ENCODE assay signal across 8 cellular contexts in the genomic region with DNA sequence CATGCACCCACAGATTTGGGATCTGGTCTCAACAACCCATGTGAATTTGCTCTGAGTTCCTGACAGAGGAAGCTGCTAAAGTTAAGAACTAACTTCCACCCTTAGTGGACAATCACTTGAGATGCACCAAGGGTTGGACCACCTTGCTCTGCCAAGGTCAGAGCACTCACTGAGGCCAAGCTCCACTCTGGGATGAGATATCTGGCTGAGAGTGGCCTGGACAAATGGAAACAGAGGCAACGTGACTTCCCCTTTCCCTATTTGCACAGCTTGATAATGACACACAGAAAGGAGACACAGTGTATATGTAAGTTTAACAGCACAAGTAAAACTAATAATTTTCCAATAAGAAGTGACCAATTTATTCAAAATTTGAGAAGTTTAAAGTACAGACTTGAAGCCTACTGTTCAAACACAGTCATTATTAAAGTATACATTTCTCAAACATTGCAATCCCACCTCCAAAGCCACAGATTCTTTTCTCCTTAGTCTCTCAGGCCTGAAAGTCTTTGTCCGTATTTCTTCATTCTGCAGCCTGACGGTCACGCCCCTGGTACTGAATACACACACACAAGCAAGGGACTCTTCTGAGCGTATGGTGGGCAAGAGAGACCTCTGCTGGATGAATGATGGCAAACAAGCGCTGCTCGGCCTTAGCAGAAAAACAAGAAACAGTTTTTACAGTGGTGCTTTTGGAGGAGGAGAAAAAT. TPM values are rescaled to one million over a fixed set of nuclear protein-coding genes. Genes with fewer than 3 reads are reported as not detected.
DNase-seq lines count a peak whose midpoint lies in the region; ATAC-seq, FAIRE-seq and TF ChIP-seq lines count a peak whose summit lies in the region.

No MANE protein-coding gene starts in this region.

- TF ChIP-seq RAD21 in HepG2 (CRISPR knock-in tag; IDR thresholded peaks at IDR 0.05), result peak; percentile 86

- FAIRE-seq in HepG2 (lab: Jason Lieb, UNC), result peak; percentile 94

- peak in 10 of 14 donors; percentile 2 to 57 (median 34) for DNase-seq in C1 segment of cervical spinal cord (lab: John Stamatoyannopoulos, UW)
- peak; percentile 70 for DNase-seq in NCI-H510A (lab: John Stamatoyannopoulos, UW)
- peak; percentile 45 for DNase-seq in activated CD4-positive, CD25-positive, alpha-beta regulatory T cell treated with anti-CD3 and anti-CD28 coated beads, Interleukin-2, amount 50 U/mL, for 72 hours
- no peak for DNase-seq in chondrocyte (ENCODE audit: low spot score)
- peak; percentile 77 for DNase-seq in HepG2 (ENCODE audit: low spot score)
- peak; percentile 29 to 47 for DNase-seq in stimulated activated CD4-positive, alpha-beta T cell treated with anti-CD3 and anti-CD28 coated beads, Interleukin-4, amount 100 ng/mL, for 48 hours (ENCODE audit: low read depth in 2 of 2)

- no peak overlapping the region for H3K27ac ChIP-seq in HepG2 (ENCODE audit: extremely low read length, insufficient read depth, low read length)

- POLR2A ChIA-PET in HepG2 (lab: Yijun Ruan, JAX), result no interaction called here

- no peak for TF ChIP-seq POLR2A in HepG2 (IDR thresholded peaks at IDR 0.05; ENCODE audit: insufficient read depth in 1 of 2, low read depth in 2 of 2, low read length in 2 of 2)

- no peak overlapping the region for H3K4me2 ChIP-seq in HepG2 (ENCODE audit: low read depth, low read length)

- peak overlapping the region; percentile 93 for H3K27ac Mint-ChIP-seq in chondrocyte (ENCODE audit: unreplicated experiment)

- H4K20me1 ChIP-seq in HepG2 (ENCODE audit: insufficient read depth, low read length), result no peaks in the 10 kb centered on the region

- TF ChIP-seq EP300 in HepG2 (IDR thresholded peaks at IDR 0.05; ENCODE audit: low read depth in 2 of 2, low read length in 2 of 2) (no peak), HepG2 (CRISPR knock-in tag; IDR thresholded peaks at IDR 0.05; ENCODE audit: borderline replicate concordance) (no peak)

- no peaks in the 10 kb centered on the region for H3K79me2 ChIP-seq in HepG2 (ENCODE audit: insufficient read depth, low read length)

- H3K4me3 ChIP-seq in HepG2 (replicated peaks in 1 of 3; ENCODE audit: insufficient read depth in 1 of 3, low read depth in 2 of 3, low read length in 3 of 3), result no peak overlapping the region

- intact Hi-C loops in HepG2 (cut with micrococcal nuclease; ENCODE audit: unreplicated experiment), result loop anchor here (1.0 to 5.0 kb wide), 7 partner anchors 63 to 627 kb away; partner anchors contain the start of genes SIX4, SLC38A6 and TRMT5

- H3K36me3 Mint-ChIP-seq in chondrocyte (ENCODE audit: low read depth), result no peaks in the 10 kb centered on the region

- H3K9me3 ChIP-seq in HepG2 (ENCODE audit: low read length), result no peaks in the 10 kb centered on the region

- no peaks in the 10 kb centered on the region for H3K27me3 Mint-ChIP-seq in chondrocyte (ENCODE audit: low read depth)

- TF ChIP-seq CTCF in chondrocyte (IDR thresholded peaks at IDR 0.05) (peak; percentile 95), HepG2 (CRISPR knock-in tag; IDR thresholded peaks at IDR 0.05) (peak; percentile 91)

- H3K4me1 ChIP-seq in HepG2 (ENCODE audit: insufficient read depth, low read length), result peaks cover 11% of the 10 kb centered on the region

- CTCF ChIA-PET in HepG2 (lab: Yijun Ruan, JAX; ENCODE audit: low intra/inter-chr PET ratio, low total read pairs), result interaction anchor here (1.7 to 2.2 kb wide), 4 partner anchors 227 to 902 kb away, joined by 5 to 21 read pairs (median 6); no protein-coding TSS in a partner anchor

- H3K4me1 Mint-ChIP-seq in chondrocyte (ENCODE audit: low read depth), result peaks cover 63% of the 10 kb centered on the region

- no peak overlapping the region for H3K9ac ChIP-seq in HepG2 (ENCODE audit: insufficient read depth, low read depth, low read length)

- WGBS in HepG2 (ENCODE audit: low lambda C conversion rate), result 1% methylated on average over 7 of the region's 7 CpGs

- H3K4me3 Mint-ChIP-seq in chondrocyte (ENCODE audit: unreplicated experiment), result no peak overlapping the region

- H3K9me3 Mint-ChIP-seq in chondrocyte (ENCODE audit: low read depth), result no peaks in the 10 kb centered on the region

- ATAC-seq in GM19324 (IDR thresholded peaks at IDR 0.05; ENCODE audit: low FRiP score, unreplicated experiment), result peak; percentile 84
- ATAC-seq in HG03432 (IDR thresholded peaks at IDR 0.05; ENCODE audit: unreplicated experiment), result peak; percentile 92
- ATAC-seq in HepG2, result peak; percentile 98

- H2AFZ ChIP-seq in HepG2 (ENCODE audit: low read length), result no peak overlapping the region

- in situ Hi-C loops in HepG2 (cut with HindIII; ENCODE audit: extremely low pct_ligation_motif_present, low pct_unique_long_range_greater_than_20kb), result loop anchor here (10.0 kb wide), 2 partner anchors 628 to 908 kb away; no protein-coding TSS in a partner anchor

- no peaks in the 10 kb centered on the region for H3K36me3 ChIP-seq in HepG2 (replicated peaks in 1 of 2; ENCODE audit: control insufficient read depth in 1 of 2, insufficient read depth in 2 of 2, low read length in 2 of 2)

- no TSS peak for BruUV-seq in HepG2 (replicated peaks; lab: Mats Ljungman, UMichigan)

- H3K27me3 ChIP-seq in HepG2 (ENCODE audit: control insufficient read depth in 1 of 2, insufficient read depth in 2 of 2, low read length in 2 of 2), result peaks cover 0 to 3% of the 10 kb centered on the region in 2 experiments; a peak in 3 of 5 replicates

TF ChIP-seq in HepG2, 621 proteins besides CTCF, POLR2A, EP300 and RAD21 (continues in another document):
- TF ChIP-seq, protein P1, sequence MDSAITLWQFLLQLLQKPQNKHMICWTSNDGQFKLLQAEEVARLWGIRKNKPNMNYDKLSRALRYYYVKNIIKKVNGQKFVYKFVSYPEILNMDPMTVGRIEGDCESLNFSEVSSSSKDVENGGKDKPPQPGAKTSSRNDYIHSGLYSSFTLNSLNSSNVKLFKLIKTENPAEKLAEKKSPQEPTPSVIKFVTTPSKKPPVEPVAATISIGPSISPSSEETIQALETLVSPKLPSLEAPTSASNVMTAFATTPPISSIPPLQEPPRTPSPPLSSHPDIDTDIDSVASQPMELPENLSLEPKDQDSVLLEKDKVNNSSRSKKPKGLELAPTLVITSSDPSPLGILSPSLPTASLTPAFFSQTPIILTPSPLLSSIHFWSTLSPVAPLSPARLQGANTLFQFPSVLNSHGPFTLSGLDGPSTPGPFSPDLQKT (CRISPR knock-in tag; IDR thresholded peaks at IDR 0.05; ENCODE audit: borderline replicate concordance), result no peak
- TF ChIP-seq ELF3 (CRISPR knock-in tag; IDR thresholded peaks at IDR 0.05), result 0 out of 2 replicates have a peak, but pooled peaks have one; percentile 17
- TF ChIP-seq MED8 (CRISPR knock-in tag; IDR thresholded peaks at IDR 0.05; ENCODE audit: insufficient replicate concordance), result no peak
- TF ChIP-seq XRCC5 (optimal IDR thresholded peaks at IDR 0.05; ENCODE audit: low read length), result peak; percentile 38
- TF ChIP-seq AGO1 (IDR thresholded peaks at IDR 0.05; ENCODE audit: low read depth, low read length, poor library complexity, severe bottlenecking), result no peak
- no peak for TF ChIP-seq KDM4B (CRISPR knock-in tag; IDR thresholded peaks at IDR 0.05)
- TF ChIP-seq ZNF83 (CRISPR knock-in tag; IDR thresholded peaks at IDR 0.05; ENCODE audit: borderline replicate concordance), result no peak
- TF ChIP-seq, protein P2, sequence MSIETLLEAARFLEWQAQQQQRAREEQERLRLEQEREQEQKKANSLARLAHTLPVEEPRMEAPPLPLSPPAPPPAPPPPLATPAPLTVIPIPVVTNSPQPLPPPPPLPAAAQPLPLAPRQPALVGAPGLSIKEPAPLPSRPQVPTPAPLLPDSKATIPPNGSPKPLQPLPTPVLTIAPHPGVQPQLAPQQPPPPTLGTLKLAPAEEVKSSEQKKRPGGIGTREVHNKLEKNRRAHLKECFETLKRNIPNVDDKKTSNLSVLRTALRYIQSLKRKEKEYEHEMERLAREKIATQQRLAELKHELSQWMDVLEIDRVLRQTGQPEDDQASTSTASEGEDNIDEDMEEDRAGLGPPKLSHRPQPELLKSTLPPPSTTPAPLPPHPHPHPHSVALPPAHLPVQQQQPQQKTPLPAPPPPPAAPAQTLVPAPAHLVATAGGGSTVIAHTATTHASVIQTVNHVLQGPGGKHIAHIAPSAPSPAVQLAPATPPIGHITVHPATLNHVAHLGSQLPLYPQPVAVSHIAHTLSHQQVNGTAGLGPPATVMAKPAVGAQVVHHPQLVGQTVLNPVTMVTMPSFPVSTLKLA (IDR thresholded peaks at IDR 0.05), result no peak

RNA-seq across cellular contexts. Expression of gene TMEM30B, which starts 28.6 kb away (rescaled TPM):
- total RNA-seq in chondrocyte, result 2.7 to 9.3 TPM (median 7.9 TPM) in 3 replicates
- total RNA-seq in HepG2 (2016; rRNA removed; fragmentation: Illumina TruSeq; extraction: Trizol), result not detected in 2 replicates
- not detected in 2 replicates for total RNA-seq in HepG2 (2016; cell fraction: cytosol; rRNA removed; fragmentation: Illumina TruSeq; extraction: Trizol; ENCODE audit: low read depth)
- total RNA-seq in HepG2 (2016; cell fraction: insoluble cytoplasmic fraction; rRNA removed; fragmentation: Illumina TruSeq; extraction: Trizol), result not detected in 2 replicates
- total RNA-seq in HepG2 (2016; cell fraction: membrane; rRNA removed; fragmentation: Illumina TruSeq; extraction: Trizol), result not detected in 2 replicates
- not detected in 2 replicates for total RNA-seq in HepG2 (2016; cell fraction: nucleus; rRNA removed; fragmentation: Illumina TruSeq; extraction: Trizol)
- polyA plus RNA-seq in HepG2 (2011; rRNA removed), result not detected in 2 replicates
- polyA plus RNA-seq in HepG2 (2011; cell fraction: cytosol; rRNA removed), result not detected in 2 replicates
- not detected in 2 replicates for polyA plus RNA-seq in HepG2 (2011; cell fraction: nucleus; rRNA removed)
- polyA plus RNA-seq in HepG2 (2012), result not detected in 2 replicates
- polyA plus RNA-seq in HepG2 (2016; cell fraction: cytosol; fragmentation: Illumina TruSeq; extraction: Trizol; ENCODE audit: low read depth), result not detected in 2 replicates
- polyA plus RNA-seq in HepG2 (2016; cell fraction: insoluble cytoplasmic fraction; fragmentation: Illumina TruSeq; extraction: Trizol; ENCODE audit: low read depth), result not detected in 2 replicates
- not detected in 2 replicates for polyA plus RNA-seq in HepG2 (2016; cell fraction: membrane; fragmentation: Illumina TruSeq; extraction: Trizol; ENCODE audit: low read depth)
- polyA plus RNA-seq in HepG2 (2016; cell fraction: nucleus; fragmentation: Illumina TruSeq; extraction: Trizol; ENCODE audit: insufficient read depth, low read depth), result not detected in 2 replicates
- polyA minus RNA-seq in HepG2 (2011; rRNA and poly(A)+ RNA removed; ENCODE audit: low replicate concordance), result 0.12 TPM in 1 of 2 replicates, not detected in the other
- not detected in 2 replicates for polyA minus RNA-seq in HepG2 (2011; cell fraction: cytosol; rRNA and poly(A)+ RNA removed)
- not detected in 2 replicates for polyA minus RNA-seq in HepG2 (2011; cell fraction: nucleus; rRNA and poly(A)+ RNA removed)
